ENCODE assay signal across 26 cellular contexts in the genomic region with DNA sequence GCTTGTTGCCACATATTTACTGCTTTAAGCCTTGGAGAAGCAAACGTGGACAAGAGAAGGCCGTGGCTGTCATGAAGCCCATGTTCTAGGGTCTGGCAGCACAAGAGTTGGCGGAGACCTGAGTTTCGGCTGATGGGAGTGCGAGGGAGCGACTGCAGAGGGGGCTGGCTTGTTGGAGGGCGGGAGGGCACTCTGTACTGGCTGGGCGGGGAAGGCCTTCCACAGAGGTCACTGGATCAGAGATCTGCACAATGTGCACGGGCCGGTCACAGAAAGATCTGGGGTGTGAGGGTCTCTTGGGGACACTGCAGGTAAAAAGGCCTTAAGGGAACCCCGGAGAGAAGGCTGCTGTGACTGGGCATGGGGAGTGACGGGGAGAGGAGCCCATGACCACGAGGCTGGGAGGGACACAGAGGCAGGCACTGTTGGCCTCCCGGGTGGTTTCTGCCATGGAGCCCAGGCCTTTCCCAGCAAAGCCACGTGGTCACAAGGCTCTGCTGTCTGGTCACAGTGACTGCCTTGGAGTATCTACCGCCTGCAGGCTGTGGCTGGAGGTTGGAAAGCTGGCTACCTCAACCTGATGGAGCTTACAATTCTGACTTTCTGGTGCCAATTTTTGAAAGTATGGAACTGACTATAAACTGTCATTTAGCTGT. TPM values are rescaled to one million over a fixed set of nuclear protein-coding genes. Genes with fewer than 3 reads are reported as not detected.
"Had no signal": no experiment of that assay in that cellular context is flagged by ENCODE, and none has a peak within 500 bp of the region (broad histone marks: within the 10 kb centered on the region; RNA-seq: fewer than 3 reads in every experiment).

No MANE protein-coding gene starts in this region.

- H3K36me3 ChIP-seq: heart left ventricle, left lung, pancreas, spleen, suprapubic skin, thoracic aorta, uterus had no signal

- H3K4me1 ChIP-seq: left lung, pancreas, psoas muscle, spleen, suprapubic skin, uterus had no signal

- H3K4me3 Mint-ChIP-seq: immature natural killer cell; memory B cell; nephron; neural crest cell; stimulated activated effector memory CD8-positive, alpha-beta T cell treated with anti-CD3 and anti-CD28 coated beads, Interleukin-12 subunit alpha, Interleukin-12 subunit beta, amount 100 ng/mL, for 72 hours; stimulated activated naive CD8-positive, alpha-beta T cell treated with anti-CD3 and anti-CD28 coated beads, Interleukin-15, Interleukin-2, amounts not matched to agents 100 ng/mL and 50 ng/mL, for 24 hours; type B pancreatic cell had no signal

- H3K9me3 ChIP-seq: heart left ventricle, left lung, pancreas, psoas muscle, spleen, suprapubic skin, thoracic aorta, tibial nerve, uterus had no signal

- H3K4me1 Mint-ChIP-seq: immature natural killer cell; naive thymus-derived CD8-positive, alpha-beta T cell; stimulated activated effector memory CD8-positive, alpha-beta T cell treated with anti-CD3 and anti-CD28 coated beads, Interleukin-12 subunit alpha, Interleukin-12 subunit beta, amount 100 ng/mL, for 72 hours had no signal

- H3K36me3 Mint-ChIP-seq: stimulated activated effector memory CD8-positive, alpha-beta T cell treated with anti-CD3 and anti-CD28 coated beads, Interleukin-12 subunit alpha, Interleukin-12 subunit beta, amount 100 ng/mL, for 72 hours had no signal

- DNase-seq: glutamatergic neuron; heart left ventricle; hypothalamus; immature natural killer cell; kidney glomerular epithelial cell; left cardiac atrium; left lung; midbrain; naive thymus-derived CD8-positive, alpha-beta T cell; pancreas; small intestine; spleen; stimulated activated CD4-positive, alpha-beta T cell treated with anti-CD3 and anti-CD28 coated beads, Interleukin-4, amount 100 ng/mL, for 24 hours; stimulated activated naive CD4-positive, alpha-beta T cell; uterus had no signal

- H3K4me3 ChIP-seq: heart left ventricle, left lung, lung, pancreas, psoas muscle, spleen, suprapubic skin, thoracic aorta, tibial nerve, uterus had no signal

- H3K27me3 ChIP-seq: pancreas, uterus had no signal

- H3K9me3 Mint-ChIP-seq: immature natural killer cell; memory B cell; naive thymus-derived CD8-positive, alpha-beta T cell; nephron; neural crest cell; stimulated activated effector memory CD8-positive, alpha-beta T cell treated with anti-CD3 and anti-CD28 coated beads, Interleukin-12 subunit alpha, Interleukin-12 subunit beta, amount 100 ng/mL, for 72 hours; stimulated activated naive CD8-positive, alpha-beta T cell treated with anti-CD3 and anti-CD28 coated beads, Interleukin-15, Interleukin-2, amounts not matched to agents 100 ng/mL and 50 ng/mL, for 24 hours had no signal

- H3K27ac Mint-ChIP-seq: memory B cell; naive thymus-derived CD8-positive, alpha-beta T cell; stimulated activated effector memory CD8-positive, alpha-beta T cell treated with anti-CD3 and anti-CD28 coated beads, Interleukin-12 subunit alpha, Interleukin-12 subunit beta, amount 100 ng/mL, for 72 hours; stimulated activated naive CD8-positive, alpha-beta T cell treated with anti-CD3 and anti-CD28 coated beads, Interleukin-15, Interleukin-2, amounts not matched to agents 100 ng/mL and 50 ng/mL, for 24 hours; type B pancreatic cell had no signal

- H3K27ac ChIP-seq: heart left ventricle, left lung, pancreas, psoas muscle, spleen, suprapubic skin, thoracic aorta, tibial nerve, uterus had no signal

RNA-seq across cellular contexts. Expression of a gene that starts 23.8 kb away (rescaled TPM):
- total RNA-seq: naive thymus-derived CD8-positive, alpha-beta T cell had no signal
- polyA plus RNA-seq: naive thymus-derived CD8-positive, alpha-beta T cell had no signal
